ENCODE assay signal across 3 cellular contexts in the genomic region with DNA sequence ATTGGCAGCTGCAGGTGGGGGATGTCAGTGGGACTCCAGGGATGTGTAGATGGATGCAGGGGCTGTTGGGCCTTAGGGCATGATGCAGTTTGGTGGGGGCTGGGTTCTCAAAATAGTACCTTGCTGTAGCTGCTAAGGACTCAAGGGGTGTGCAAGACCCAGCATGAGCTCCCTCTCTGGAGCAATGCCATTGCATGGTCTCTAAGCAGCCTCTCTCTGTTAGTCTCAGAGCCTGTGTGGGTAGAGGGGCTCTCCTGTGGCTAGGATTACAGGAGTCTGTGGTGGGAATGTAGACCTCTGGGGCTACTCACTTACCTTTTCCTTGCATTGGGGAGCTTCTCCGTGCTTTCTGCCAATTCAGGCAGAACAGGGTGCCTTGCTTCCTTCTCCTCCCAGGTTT.
TF ChIP-seq lines count a peak whose summit lies in the region.

No MANE protein-coding gene starts in this region.

TF ChIP-seq in WTC11, 78 proteins besides CTCF, POLR2A, EP300 and RAD21:
- no peak for TF ChIP-seq HMGA2 (CRISPR knock-in tag; IDR thresholded peaks at IDR 0.05)
- TF ChIP-seq, protein P1, sequence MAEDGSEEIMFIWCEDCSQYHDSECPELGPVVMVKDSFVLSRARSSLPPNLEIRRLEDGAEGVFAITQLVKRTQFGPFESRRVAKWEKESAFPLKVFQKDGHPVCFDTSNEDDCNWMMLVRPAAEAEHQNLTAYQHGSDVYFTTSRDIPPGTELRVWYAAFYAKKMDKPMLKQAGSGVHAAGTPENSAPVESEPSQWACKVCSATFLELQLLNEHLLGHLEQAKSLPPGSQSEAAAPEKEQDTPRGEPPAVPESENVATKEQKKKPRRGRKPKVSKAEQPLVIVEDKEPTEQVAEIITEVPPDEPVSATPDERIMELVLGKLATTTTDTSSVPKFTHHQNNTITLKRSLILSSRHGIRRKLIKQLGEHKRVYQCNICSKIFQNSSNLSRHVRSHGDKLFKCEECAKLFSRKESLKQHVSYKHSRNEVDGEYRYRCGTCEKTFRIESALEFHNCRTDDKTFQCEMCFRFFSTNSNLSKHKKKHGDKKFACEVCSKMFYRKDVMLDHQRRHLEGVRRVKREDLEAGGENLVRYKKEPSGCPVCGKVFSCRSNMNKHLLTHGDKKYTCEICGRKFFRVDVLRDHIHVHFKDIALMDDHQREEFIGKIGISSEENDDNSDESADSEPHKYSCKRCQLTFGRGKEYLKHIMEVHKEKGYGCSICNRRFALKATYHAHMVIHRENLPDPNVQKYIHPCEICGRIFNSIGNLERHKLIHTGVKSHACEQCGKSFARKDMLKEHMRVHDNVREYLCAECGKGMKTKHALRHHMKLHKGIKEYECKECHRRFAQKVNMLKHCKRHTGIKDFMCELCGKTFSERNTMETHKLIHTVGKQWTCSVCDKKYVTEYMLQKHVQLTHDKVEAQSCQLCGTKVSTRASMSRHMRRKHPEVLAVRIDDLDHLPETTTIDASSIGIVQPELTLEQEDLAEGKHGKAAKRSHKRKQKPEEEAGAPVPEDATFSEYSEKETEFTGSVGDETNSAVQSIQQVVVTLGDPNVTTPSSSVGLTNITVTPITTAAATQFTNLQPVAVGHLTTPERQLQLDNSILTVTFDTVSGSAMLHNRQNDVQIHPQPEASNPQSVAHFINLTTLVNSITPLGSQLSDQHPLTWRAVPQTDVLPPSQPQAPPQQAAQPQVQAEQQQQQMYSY (CRISPR knock-in tag; IDR thresholded peaks at IDR 0.05), result peak; percentile 62; the same call in 1 of the 2 replicates

TF ChIP-seq in GM12878, 131 proteins besides CTCF, POLR2A, EP300 and RAD21:
- TF ChIP-seq TCF3 (IDR thresholded peaks at IDR 0.05; ENCODE audit: borderline replicate concordance, insufficient read depth, low read depth, low read length) (no peak), POLR2AphosphoS2 (IDR thresholded peaks at IDR 0.05; ENCODE audit: low read depth, low read length) (no peak), TCF12 (IDR thresholded peaks at IDR 0.05; ENCODE audit: low read depth, low read length) (no peak), IRF4 (IDR thresholded peaks at IDR 0.05; ENCODE audit: low read depth, low read length) (no peak), NFIC (IDR thresholded peaks at IDR 0.05; ENCODE audit: low read depth, low read length) (no peak), HCFC1 (IDR thresholded peaks at IDR 0.05; ENCODE audit: low read length) (no peak), ATF7 (IDR thresholded peaks at IDR 0.05; ENCODE audit: low read depth) (no peak), SUZ12 (IDR thresholded peaks at IDR 0.05; ENCODE audit: unreplicated experiment) (no peak), SPI1 (IDR thresholded peaks at IDR 0.05; ENCODE audit: borderline replicate concordance, insufficient read depth, low read depth, low read length) (no peak), CBX5 (IDR thresholded peaks at IDR 0.05; ENCODE audit: low read depth) (no peak), SIN3A (IDR thresholded peaks at IDR 0.05; ENCODE audit: low read depth, low read length) (no peak), CHD4 (IDR thresholded peaks at IDR 0.05) (no peak), BHLHE40 (IDR thresholded peaks at IDR 0.05; ENCODE audit: borderline replicate concordance in 1 of 2, low read depth in 2 of 2, low read length in 1 of 2) (no peak), CREM (IDR thresholded peaks at IDR 0.05; ENCODE audit: low read depth) (no peak), NR2F1 (conservative IDR thresholded peaks at IDR 0.05) (no peak), RUNX3 (IDR thresholded peaks at IDR 0.05; ENCODE audit: low read length) (no peak)
- TF ChIP-seq, protein P2, sequence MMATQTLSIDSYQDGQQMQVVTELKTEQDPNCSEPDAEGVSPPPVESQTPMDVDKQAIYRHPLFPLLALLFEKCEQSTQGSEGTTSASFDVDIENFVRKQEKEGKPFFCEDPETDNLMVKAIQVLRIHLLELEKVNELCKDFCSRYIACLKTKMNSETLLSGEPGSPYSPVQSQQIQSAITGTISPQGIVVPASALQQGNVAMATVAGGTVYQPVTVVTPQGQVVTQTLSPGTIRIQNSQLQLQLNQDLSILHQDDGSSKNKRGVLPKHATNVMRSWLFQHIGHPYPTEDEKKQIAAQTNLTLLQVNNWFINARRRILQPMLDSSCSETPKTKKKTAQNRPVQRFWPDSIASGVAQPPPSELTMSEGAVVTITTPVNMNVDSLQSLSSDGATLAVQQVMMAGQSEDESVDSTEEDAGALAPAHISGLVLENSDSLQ (IDR thresholded peaks at IDR 0.05), result no peak
- TF ChIP-seq, protein P3, sequence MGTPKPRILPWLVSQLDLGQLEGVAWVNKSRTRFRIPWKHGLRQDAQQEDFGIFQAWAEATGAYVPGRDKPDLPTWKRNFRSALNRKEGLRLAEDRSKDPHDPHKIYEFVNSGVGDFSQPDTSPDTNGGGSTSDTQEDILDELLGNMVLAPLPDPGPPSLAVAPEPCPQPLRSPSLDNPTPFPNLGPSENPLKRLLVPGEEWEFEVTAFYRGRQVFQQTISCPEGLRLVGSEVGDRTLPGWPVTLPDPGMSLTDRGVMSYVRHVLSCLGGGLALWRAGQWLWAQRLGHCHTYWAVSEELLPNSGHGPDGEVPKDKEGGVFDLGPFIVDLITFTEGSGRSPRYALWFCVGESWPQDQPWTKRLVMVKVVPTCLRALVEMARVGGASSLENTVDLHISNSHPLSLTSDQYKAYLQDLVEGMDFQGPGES (IDR thresholded peaks at IDR 0.05), result no peak
- TF ChIP-seq, protein P4, sequence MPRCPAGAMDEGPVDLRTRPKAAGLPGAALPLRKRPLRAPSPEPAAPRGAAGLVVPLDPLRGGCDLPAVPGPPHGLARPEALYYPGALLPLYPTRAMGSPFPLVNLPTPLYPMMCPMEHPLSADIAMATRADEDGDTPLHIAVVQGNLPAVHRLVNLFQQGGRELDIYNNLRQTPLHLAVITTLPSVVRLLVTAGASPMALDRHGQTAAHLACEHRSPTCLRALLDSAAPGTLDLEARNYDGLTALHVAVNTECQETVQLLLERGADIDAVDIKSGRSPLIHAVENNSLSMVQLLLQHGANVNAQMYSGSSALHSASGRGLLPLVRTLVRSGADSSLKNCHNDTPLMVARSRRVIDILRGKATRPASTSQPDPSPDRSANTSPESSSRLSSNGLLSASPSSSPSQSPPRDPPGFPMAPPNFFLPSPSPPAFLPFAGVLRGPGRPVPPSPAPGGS (IDR thresholded peaks at IDR 0.05; ENCODE audit: borderline replicate concordance, insufficient read depth, low read depth, low read length, poor library complexity, severe bottlenecking), result no peak
- TF ChIP-seq, protein P5, sequence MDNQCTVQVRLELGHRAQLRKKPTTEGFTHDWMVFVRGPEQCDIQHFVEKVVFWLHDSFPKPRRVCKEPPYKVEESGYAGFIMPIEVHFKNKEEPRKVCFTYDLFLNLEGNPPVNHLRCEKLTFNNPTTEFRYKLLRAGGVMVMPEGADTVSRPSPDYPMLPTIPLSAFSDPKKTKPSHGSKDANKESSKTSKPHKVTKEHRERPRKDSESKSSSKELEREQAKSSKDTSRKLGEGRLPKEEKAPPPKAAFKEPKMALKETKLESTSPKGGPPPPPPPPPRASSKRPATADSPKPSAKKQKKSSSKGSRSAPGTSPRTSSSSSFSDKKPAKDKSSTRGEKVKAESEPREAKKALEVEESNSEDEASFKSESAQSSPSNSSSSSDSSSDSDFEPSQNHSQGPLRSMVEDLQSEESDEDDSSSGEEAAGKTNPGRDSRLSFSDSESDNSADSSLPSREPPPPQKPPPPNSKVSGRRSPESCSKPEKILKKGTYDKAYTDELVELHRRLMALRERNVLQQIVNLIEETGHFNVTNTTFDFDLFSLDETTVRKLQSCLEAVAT (IDR thresholded peaks at IDR 0.05), result no peak

TF ChIP-seq in H1, 55 proteins besides CTCF, POLR2A, EP300 and RAD21:
- TF ChIP-seq, protein P6, sequence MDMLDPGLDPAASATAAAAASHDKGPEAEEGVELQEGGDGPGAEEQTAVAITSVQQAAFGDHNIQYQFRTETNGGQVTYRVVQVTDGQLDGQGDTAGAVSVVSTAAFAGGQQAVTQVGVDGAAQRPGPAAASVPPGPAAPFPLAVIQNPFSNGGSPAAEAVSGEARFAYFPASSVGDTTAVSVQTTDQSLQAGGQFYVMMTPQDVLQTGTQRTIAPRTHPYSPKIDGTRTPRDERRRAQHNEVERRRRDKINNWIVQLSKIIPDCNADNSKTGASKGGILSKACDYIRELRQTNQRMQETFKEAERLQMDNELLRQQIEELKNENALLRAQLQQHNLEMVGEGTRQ (IDR thresholded peaks at IDR 0.05; ENCODE audit: low read length), result no peak
- no peak for TF ChIP-seq ASH2L (IDR thresholded peaks at IDR 0.05; ENCODE audit: low read length)
- TF ChIP-seq CTBP2 (IDR thresholded peaks at IDR 0.05; ENCODE audit: borderline replicate concordance, insufficient read depth, insufficient read length, low read length), result no peak
- no peak for TF ChIP-seq BRCA1 (IDR thresholded peaks at IDR 0.05; ENCODE audit: low read depth, low read length)
- no peak for TF ChIP-seq POU5F1 (IDR thresholded peaks at IDR 0.05; ENCODE audit: low read depth, low read length)
- no peak for TF ChIP-seq KDM4A (IDR thresholded peaks at IDR 0.05; ENCODE audit: low read depth, low read length, severe bottlenecking)
- TF ChIP-seq, protein P7, sequence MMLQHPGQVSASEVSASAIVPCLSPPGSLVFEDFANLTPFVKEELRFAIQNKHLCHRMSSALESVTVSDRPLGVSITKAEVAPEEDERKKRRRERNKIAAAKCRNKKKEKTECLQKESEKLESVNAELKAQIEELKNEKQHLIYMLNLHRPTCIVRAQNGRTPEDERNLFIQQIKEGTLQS (IDR thresholded peaks at IDR 0.05; ENCODE audit: insufficient read depth, low read depth, low read length), result no peak
- no peak for TF ChIP-seq BACH1 (IDR thresholded peaks at IDR 0.05; ENCODE audit: low read length)
- TF ChIP-seq TCF12 (IDR thresholded peaks at IDR 0.05; ENCODE audit: low read depth, low read length), result no peak
- no peak for TF ChIP-seq RNF2 (IDR thresholded peaks at IDR 0.05; ENCODE audit: borderline replicate concordance, low read depth, low read length, missing control alignments, poor library complexity, severe bottlenecking)
- TF ChIP-seq SIN3A (conservative IDR thresholded peaks at IDR 0.05 in 1 of 2, IDR thresholded peaks at IDR 0.05 in 1 of 2; ENCODE audit: low read depth in 1 of 2, low read length in 2 of 2), result no peak
- no peak for TF ChIP-seq CBX8 (IDR thresholded peaks at IDR 0.05; ENCODE audit: borderline replicate concordance, low read depth, low read length)
- no peak for TF ChIP-seq NANOG (IDR thresholded peaks at IDR 0.05; ENCODE audit: insufficient read depth, low read depth, low read length, poor library complexity, severe bottlenecking)
- TF ChIP-seq SP1 (IDR thresholded peaks at IDR 0.05; ENCODE audit: low read depth, low read length), result no peak
- no peak for TF ChIP-seq SIX5 (IDR thresholded peaks at IDR 0.05; ENCODE audit: low read depth, low read length)
- no peak for TF ChIP-seq TBP (IDR thresholded peaks at IDR 0.05; ENCODE audit: low read depth, low read length)
- TF ChIP-seq SP2 (IDR thresholded peaks at IDR 0.05; ENCODE audit: low read length), result no peak
- TF ChIP-seq TAF7 (optimal IDR thresholded peaks at IDR 0.05; ENCODE audit: borderline replicate concordance, low read depth, low read length), result no peak
- no peak for TF ChIP-seq HDAC6 (IDR thresholded peaks at IDR 0.05; ENCODE audit: low read depth, low read length)
